Comparison of ENCODE assay signal across 26 cellular contexts in the genomic region with DNA sequence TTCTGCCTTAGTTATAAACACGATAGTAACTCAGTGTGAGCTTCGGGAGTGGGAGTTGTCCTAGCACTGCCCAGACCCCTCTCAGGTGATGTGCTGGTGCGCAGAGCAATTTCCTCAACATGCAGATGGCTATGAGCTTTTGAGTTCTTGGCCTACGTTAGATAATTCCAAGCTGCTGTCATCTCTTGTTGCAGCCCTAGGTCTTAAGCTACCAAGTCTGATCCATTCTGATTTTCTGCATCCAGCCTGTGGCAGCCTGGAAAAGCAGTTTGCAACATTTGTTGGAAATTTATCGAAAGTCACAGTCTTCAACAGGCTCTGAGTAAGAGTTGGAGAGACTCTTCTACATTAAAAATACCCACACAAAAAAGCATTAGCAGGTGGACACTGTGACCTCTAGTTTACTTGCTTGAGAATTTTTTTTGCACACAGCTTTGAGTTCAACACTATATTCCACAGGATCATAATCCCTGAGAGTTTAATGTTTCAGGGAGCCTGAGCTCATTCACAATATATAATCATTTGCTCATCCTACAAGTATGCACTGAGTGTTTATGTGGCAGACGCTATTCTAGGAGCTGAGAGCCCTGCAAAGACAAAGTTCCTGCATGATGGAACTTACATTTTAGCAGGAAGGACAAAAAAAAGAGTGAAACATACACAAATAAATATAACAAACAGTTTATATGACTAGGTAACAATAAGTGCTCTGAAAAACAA.
DNase-seq lines count a peak whose midpoint lies in the region; ATAC-seq and TF ChIP-seq lines count a peak whose summit lies in the region.
"Had no signal": no experiment of that assay in that cellular context is flagged by ENCODE, and none has a peak within 500 bp of the region (broad histone marks: within the 10 kb centered on the region; RNA-seq: fewer than 3 reads in every experiment).

No MANE protein-coding gene starts in this region.

- CTCF ChIA-PET in SK-N-SH (lab: Yijun Ruan, JAX) = interaction anchor here (0.7 kb wide), 1 partner anchor 16 kb away, joined by 3 read pairs; no protein-coding TSS in a partner anchor

- no peak for TF ChIP-seq RAD21 in SK-N-SH (IDR thresholded peaks at IDR 0.05; ENCODE audit: low read length)

- H3F3A ChIP-seq in SK-N-SH (replicated peaks; ENCODE audit: insufficient read depth) = no peaks in the 10 kb centered on the region

- H3K79me2 ChIP-seq in SK-N-SH (ENCODE audit: insufficient read depth) = no peaks in the 10 kb centered on the region

- no peaks in the 10 kb centered on the region for H3K36me3 ChIP-seq in SK-N-SH (replicated peaks in 1 of 2; ENCODE audit: control insufficient read depth in 1 of 2, insufficient read depth in 2 of 2, low read length in 1 of 2)
- no peaks in the 10 kb centered on the region for H3K36me3 ChIP-seq in RWPE2 (ENCODE audit: low read depth)
- no peaks in the 10 kb centered on the region for H3K36me3 ChIP-seq in stomach smooth muscle (ENCODE audit: control insufficient read depth in 2 of 2, insufficient read depth in 2 of 2, low read length in 2 of 2)
- H3K36me3 ChIP-seq: ovary had no signal

- H3K4me1 ChIP-seq in SK-N-SH (ENCODE audit: control insufficient read depth in 1 of 2, insufficient read depth in 2 of 2, low read depth in 1 of 2, low read length in 1 of 2) = no peaks in the 10 kb centered on the region; a peak in 1 of 4 replicates
- H3K4me1 ChIP-seq in RWPE2 (ENCODE audit: insufficient read depth, poor library complexity, severe bottlenecking) = no peaks in the 10 kb centered on the region
- peaks cover 22% of the 10 kb centered on the region for H3K4me1 ChIP-seq in stomach smooth muscle (ENCODE audit: control insufficient read depth, insufficient read depth, low read length)

- no peak for DNase-seq in SK-N-SH
- DNase-seq in RWPE2 (ENCODE audit: low spot score) = no peak
- DNase-seq in fibroblast of peridontal ligament (ENCODE audit: extremely low read depth) = peak; percentile 8
- no peak for DNase-seq in NCI-H748 treated with DMSO at 0.1 percent for 48 hours (lab: John Stamatoyannopoulos, UW)
- no peak for DNase-seq in T-helper 1 cell
- DNase-seq: activated CD4-positive, alpha-beta T cell treated with anti-CD3 and anti-CD28 coated beads for 48 hours; activated naive CD4-positive, alpha-beta T cell treated with anti-CD3 and anti-CD28 coated beads for 36 hours; activated T-cell treated with anti-CD3 and anti-CD28 coated beads, Interleukin-2, amount 50 U/mL, for 72 hours; amygdala; caudate nucleus; CD8-positive, alpha-beta memory T cell; DMS153; Karpas-422; mesendoderm; naive thymus-derived CD8-positive, alpha-beta T cell; NCI-H1436 treated with DMSO at 0.1 percent for 48 hours; NCI-H526; ovary; stimulated activated naive CD8-positive, alpha-beta T cell treated with anti-CD3 and anti-CD28 coated beads, Interleukin-15, amount 100 ng/mL, for 72 hours had no signal

- no peak overlapping the region for H2AFZ ChIP-seq in SK-N-SH (ENCODE audit: low read depth)

- no peak for TF ChIP-seq EP300 in SK-N-SH (IDR thresholded peaks at IDR 0.05; ENCODE audit: borderline replicate concordance in 1 of 2, low read depth in 1 of 2, low read length in 1 of 2)

- H3K4me3 ChIP-seq in SK-N-SH (ENCODE audit: low read depth in 2 of 2, low read length in 1 of 2) (no peak overlapping the region), RWPE2 (ENCODE audit: severe bottlenecking) (no peak overlapping the region), stomach smooth muscle (ENCODE audit: low read length in 2 of 2) (no peak overlapping the region)
- H3K4me3 ChIP-seq: ovary, SK-N-MC had no signal

- H3K9me3 ChIP-seq in SK-N-SH (no peaks in the 10 kb centered on the region), RWPE2 (ENCODE audit: severe bottlenecking) (no peaks in the 10 kb centered on the region), stomach smooth muscle (ENCODE audit: control insufficient read depth in 2 of 2, low read length in 2 of 2) (no peaks in the 10 kb centered on the region)
- H3K9me3 ChIP-seq: ovary had no signal

- peak overlapping the region; percentile 37; the same call in 1 of the 2 replicates for H3K4me2 ChIP-seq in SK-N-SH

- POLR2A ChIA-PET in SK-N-SH (lab: Yijun Ruan, JAX) = no interaction called here

- ATAC-seq in SK-N-SH treated with all-trans-retinoic acid at 6 μM for 48 hours (no peak), RWPE2 (ENCODE audit: low read depth) (0 out of 3 replicates have a peak, but pooled peaks have one; percentile 27), GM18517 (IDR thresholded peaks at IDR 0.05; ENCODE audit: unreplicated experiment) (no peak)
- ATAC-seq: activated T-cell treated with anti-CD3 and anti-CD28 coated beads, Interleukin-2, amount 50 U/mL, for 72 hours; naive thymus-derived CD8-positive, alpha-beta T cell; sciatic nerve; stimulated activated naive CD8-positive, alpha-beta T cell treated with anti-CD3 and anti-CD28 coated beads, Interleukin-15, amount 100 ng/mL, for 72 hours had no signal

- H3K27me3 ChIP-seq in SK-N-SH (ENCODE audit: insufficient read depth) (no peaks in the 10 kb centered on the region), RWPE2 (ENCODE audit: insufficient read depth, poor library complexity, severe bottlenecking) (peaks cover 4% of the 10 kb centered on the region), stomach smooth muscle (ENCODE audit: control insufficient read depth in 1 of 2, insufficient read depth in 2 of 2, low read length in 2 of 2) (no peaks in the 10 kb centered on the region)
- H3K27me3 ChIP-seq: ovary had no signal

- no peaks in the 10 kb centered on the region for H4K20me1 ChIP-seq in SK-N-SH (ENCODE audit: insufficient read depth)

- no peaks in the 10 kb centered on the region for H3K9me2 ChIP-seq in SK-N-SH

- whole genome bisulfite sequencing in SK-N-SH (ENCODE audit: low lambda C conversion rate) = 24% methylated on average over 6 of the region's 6 CpGs

- no peak for TF ChIP-seq CTCF in SK-N-SH (IDR thresholded peaks at IDR 0.05)
- TF ChIP-seq CTCF in RWPE2 (IDR thresholded peaks at IDR 0.05; ENCODE audit: poor library complexity, severe bottlenecking) = no peak

- H3K27ac ChIP-seq in SK-N-SH (ENCODE audit: low read depth in 2 of 2, low read length in 1 of 2) = no peak overlapping the region
- H3K27ac ChIP-seq in RWPE2 (ENCODE audit: poor library complexity, severe bottlenecking) = no peak overlapping the region
- peak overlapping the region; percentile 46 for H3K27ac ChIP-seq in stomach smooth muscle (ENCODE audit: low read length)
- H3K27ac ChIP-seq: epithelial cell of prostate, ovary, SK-N-MC, VCaP had no signal

- no peak overlapping the region for H3K9ac ChIP-seq in SK-N-SH
- H3K9ac ChIP-seq in stomach smooth muscle (ENCODE audit: low read length in 2 of 2) = no peak overlapping the region

TF ChIP-seq in SK-N-SH, 30 proteins besides CTCF, POLR2A, EP300 and RAD21 (continues in another document):
- TF ChIP-seq RCOR1 (IDR thresholded peaks at IDR 0.05; ENCODE audit: low read length) = no peak
- TF ChIP-seq RXRA (IDR thresholded peaks at IDR 0.05; ENCODE audit: borderline replicate concordance, low read depth) = no peak
- no peak for TF ChIP-seq NRF1 (IDR thresholded peaks at IDR 0.05; ENCODE audit: low read depth, low read length)
- TF ChIP-seq FOSL2 (IDR thresholded peaks at IDR 0.05; ENCODE audit: borderline replicate concordance, low read depth) = no peak
- TF ChIP-seq, protein P1, sequence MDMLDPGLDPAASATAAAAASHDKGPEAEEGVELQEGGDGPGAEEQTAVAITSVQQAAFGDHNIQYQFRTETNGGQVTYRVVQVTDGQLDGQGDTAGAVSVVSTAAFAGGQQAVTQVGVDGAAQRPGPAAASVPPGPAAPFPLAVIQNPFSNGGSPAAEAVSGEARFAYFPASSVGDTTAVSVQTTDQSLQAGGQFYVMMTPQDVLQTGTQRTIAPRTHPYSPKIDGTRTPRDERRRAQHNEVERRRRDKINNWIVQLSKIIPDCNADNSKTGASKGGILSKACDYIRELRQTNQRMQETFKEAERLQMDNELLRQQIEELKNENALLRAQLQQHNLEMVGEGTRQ (IDR thresholded peaks at IDR 0.05; ENCODE audit: borderline replicate concordance, low read depth, low read length) = no peak
- TF ChIP-seq, protein P2, sequence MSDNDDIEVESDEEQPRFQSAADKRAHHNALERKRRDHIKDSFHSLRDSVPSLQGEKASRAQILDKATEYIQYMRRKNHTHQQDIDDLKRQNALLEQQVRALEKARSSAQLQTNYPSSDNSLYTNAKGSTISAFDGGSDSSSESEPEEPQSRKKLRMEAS (IDR thresholded peaks at IDR 0.05; ENCODE audit: low read depth) = no peak
- no peak for TF ChIP-seq RFX5 (IDR thresholded peaks at IDR 0.05; ENCODE audit: low read length)
- TF ChIP-seq MEF2A (IDR thresholded peaks at IDR 0.05; ENCODE audit: borderline replicate concordance, low read depth) = no peak
- TF ChIP-seq FOXJ3 (CRISPR knock-in tag; IDR thresholded peaks at IDR 0.05) = no peak

TF ChIP-seq in SK-N-SH treated with all-trans-retinoic acid at 6 μM for 48 hours, 23 proteins besides CTCF, POLR2A, EP300 and RAD21 (continues in another document):
- TF ChIP-seq OSR1 (CRISPR knock-in tag; IDR thresholded peaks at IDR 0.05) (no peak), BACH2 (CRISPR knock-in tag; IDR thresholded peaks at IDR 0.05; ENCODE audit: borderline replicate concordance) (no peak), ZNF8 (CRISPR knock-in tag; IDR thresholded peaks at IDR 0.05) (no peak), TOX (CRISPR knock-in tag; IDR thresholded peaks at IDR 0.05; ENCODE audit: borderline replicate concordance) (no peak)
- TF ChIP-seq, protein P3, sequence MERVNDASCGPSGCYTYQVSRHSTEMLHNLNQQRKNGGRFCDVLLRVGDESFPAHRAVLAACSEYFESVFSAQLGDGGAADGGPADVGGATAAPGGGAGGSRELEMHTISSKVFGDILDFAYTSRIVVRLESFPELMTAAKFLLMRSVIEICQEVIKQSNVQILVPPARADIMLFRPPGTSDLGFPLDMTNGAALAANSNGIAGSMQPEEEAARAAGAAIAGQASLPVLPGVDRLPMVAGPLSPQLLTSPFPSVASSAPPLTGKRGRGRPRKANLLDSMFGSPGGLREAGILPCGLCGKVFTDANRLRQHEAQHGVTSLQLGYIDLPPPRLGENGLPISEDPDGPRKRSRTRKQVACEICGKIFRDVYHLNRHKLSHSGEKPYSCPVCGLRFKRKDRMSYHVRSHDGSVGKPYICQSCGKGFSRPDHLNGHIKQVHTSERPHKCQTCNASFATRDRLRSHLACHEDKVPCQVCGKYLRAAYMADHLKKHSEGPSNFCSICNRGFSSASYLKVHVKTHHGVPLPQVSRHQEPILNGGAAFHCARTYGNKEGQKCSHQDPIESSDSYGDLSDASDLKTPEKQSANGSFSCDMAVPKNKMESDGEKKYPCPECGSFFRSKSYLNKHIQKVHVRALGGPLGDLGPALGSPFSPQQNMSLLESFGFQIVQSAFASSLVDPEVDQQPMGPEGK (CRISPR knock-in tag; IDR thresholded peaks at IDR 0.05; ENCODE audit: borderline replicate concordance) = no peak
